In the genomic region with DNA sequence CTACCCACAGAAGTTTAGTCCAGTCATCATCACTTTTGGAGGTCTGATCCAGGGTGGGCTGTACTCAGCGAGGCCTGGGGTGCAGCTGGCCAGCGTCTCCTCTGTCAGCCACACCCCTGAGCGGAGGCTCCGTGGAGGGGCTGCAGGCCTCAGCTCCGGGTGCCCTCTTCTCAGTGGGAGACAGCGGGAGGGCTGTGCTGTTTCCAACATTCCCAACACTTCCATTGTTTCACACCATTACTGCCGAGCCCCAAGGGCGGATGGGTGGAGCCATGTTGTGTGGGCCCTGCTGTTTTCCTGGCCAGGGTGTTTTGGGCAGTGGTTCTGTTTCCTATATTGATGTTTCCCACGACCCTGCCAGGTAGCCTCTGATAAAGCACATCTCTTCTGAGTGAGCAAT, we compare ENCODE assay signal across 27 cellular contexts.
"Had no signal": no experiment of that assay in that cellular context is flagged by ENCODE, and none has a peak within 500 bp of the region (broad histone marks: within the 10 kb centered on the region; RNA-seq: fewer than 3 reads in every experiment).

No MANE protein-coding gene starts in this region.

- H3K36me3 Mint-ChIP-seq: activated naive CD4-positive, alpha-beta T cell treated with anti-CD3 and anti-CD28 coated beads, Interleukin-2, amount 50 U/mL, for 24 hours; brain had no signal

- H3K27ac ChIP-seq: cardiac muscle cell, SJCRH30, WERI-Rb-1 had no signal

- H3K27ac Mint-ChIP-seq: activated CD8-positive, alpha-beta T cell treated with anti-CD3 and anti-CD28 coated beads for 36 hours; activated naive CD4-positive, alpha-beta T cell treated with anti-CD3 and anti-CD28 coated beads, Interleukin-2, amount 50 U/mL, for 24 hours; activated T-cell treated with anti-CD3 and anti-CD28 coated beads, Interleukin-2, amount 50 U/mL, for 72 hours; activated T-helper 2 cell treated with anti-CD3 and anti-CD28 coated beads, Interferon-gamma antibody, Interleukin-2, Interleukin-4, amounts not matched to agents 10 μg/mL and 5 μg/mL and 100 μg/mL, durations not matched to agents 14 hours and 24 hours and 36 hours had no signal

- H3K9ac ChIP-seq: SK-N-SH had no signal

- H3K4me3 Mint-ChIP-seq: activated CD8-positive, alpha-beta T cell treated with anti-CD3 and anti-CD28 coated beads for 36 hours; activated naive CD4-positive, alpha-beta T cell treated with anti-CD3 and anti-CD28 coated beads, Interleukin-2, amount 50 U/mL, for 24 hours; activated T-cell treated with anti-CD3 and anti-CD28 coated beads, Interleukin-2, amount 50 U/mL, for 72 hours; brain had no signal

- H3K4me3 ChIP-seq: cardiac muscle cell, K562, SJCRH30 had no signal

- H3K36me3 ChIP-seq: cardiac muscle cell, SJCRH30, WERI-Rb-1 had no signal

- H3K4me2 ChIP-seq: SK-N-SH had no signal

- H3K9me3 Mint-ChIP-seq: activated CD8-positive, alpha-beta T cell treated with anti-CD3 and anti-CD28 coated beads for 36 hours; activated naive CD4-positive, alpha-beta T cell treated with anti-CD3 and anti-CD28 coated beads, Interleukin-2, amount 50 U/mL, for 24 hours; activated T-cell treated with anti-CD3 and anti-CD28 coated beads, Interleukin-2, amount 50 U/mL, for 72 hours; activated T-helper 2 cell treated with anti-CD3 and anti-CD28 coated beads, Interferon-gamma antibody, Interleukin-2, Interleukin-4, amounts not matched to agents 10 μg/mL and 5 μg/mL and 100 μg/mL, durations not matched to agents 14 hours and 24 hours and 36 hours had no signal

- H3K27me3 Mint-ChIP-seq: activated CD8-positive, alpha-beta T cell treated with anti-CD3 and anti-CD28 coated beads for 36 hours; activated naive CD4-positive, alpha-beta T cell treated with anti-CD3 and anti-CD28 coated beads, Interleukin-2, amount 50 U/mL, for 24 hours had no signal

- DNase-seq: activated CD4-positive, alpha-beta T cell treated with anti-CD3 and anti-CD28 coated beads for 4 hours; activated CD8-positive, alpha-beta memory T cell treated with anti-CD3 and anti-CD28 coated beads, Interleukin-2, amount 50 U/mL, for 4 hours; activated CD8-positive, alpha-beta T cell treated with anti-CD3 and anti-CD28 coated beads for 36 hours; activated naive CD4-positive, alpha-beta T cell; activated T-cell treated with anti-CD3 and anti-CD28 coated beads, Interleukin-2, amount 50 U/mL, for 72 hours; Karpas-422; MM.1S; NCI-H1105; NCI-H1436 treated with DMSO at 0.1 percent for 48 hours; NCI-H187; NCI-H2081; NCI-H510A treated with DMSO at 0.1 percent for 48 hours; NCI-H69; NK-92 treated with Interleukin-12 subunit alpha and Interleukin-12 subunit beta, amount 100 ng/mL, for 24 hours; OCI-M1; Right ventricle myocardium superior; RPMI8226; SJCRH30; SK-N-SH; T-helper 1 cell; WERI-Rb-1 had no signal

- H3K27me3 ChIP-seq: cardiac muscle cell, SJCRH30 had no signal

- H3K9me3 ChIP-seq: SJCRH30, SK-N-SH had no signal

- ATAC-seq: activated CD8-positive, alpha-beta T cell treated with anti-CD3 and anti-CD28 coated beads for 36 hours; activated T-cell treated with anti-CD3 and anti-CD28 coated beads, Interleukin-2, amount 50 U/mL, for 72 hours; K562; Panc1 had no signal
